In genomic region chr4:77235289-77235854, GRCh38 we compare ENCODE assay signal across 19 cellular contexts.
A peak's percentile ranks its signal among the peaks of the same experiment; 100 is the strongest.
DNase-seq lines count a peak whose midpoint lies in the region; ATAC-seq and TF ChIP-seq lines count a peak whose summit lies in the region.
"Had no signal": no experiment of that assay in that cellular context is flagged by ENCODE, and none has a peak within 500 bp of the region (broad histone marks: within the 10 kb centered on the region; RNA-seq: fewer than 3 reads in every experiment).

No MANE protein-coding gene starts in this region.

- H4K20me1 ChIP-seq in Loucy (ENCODE audit: insufficient read depth, low read length, poor library complexity, severe bottlenecking) = no peaks in the 10 kb centered on the region
- H4K20me1 ChIP-seq in PC-3 (ENCODE audit: low read length) = no peaks in the 10 kb centered on the region
- H4K20me1 ChIP-seq: BLaER1 treated with 17β-estradiol and CSF1 and Interleukin-3, amounts not matched to agents 10 nM and 100 nM had no signal

- DNase-seq in PC-3 (no peak), NCI-H1436 (lab: John Stamatoyannopoulos, UW) (no peak), RPMI8226 (no peak), right cardiac atrium (no peak)
- DNase-seq: activated T-cell treated with anti-CD3 and anti-CD28 coated beads, Interleukin-2, amount 50 U/mL, for 48 hours; effector memory CD8-positive, alpha-beta T cell; left ventricle myocardium inferior; NCI-H1694 treated with DMSO at 0.1 percent for 48 hours; NCI-H774; SK-N-SH; spleen; stimulated activated CD4-positive, alpha-beta T cell treated with anti-CD3 and anti-CD28 coated beads, Interleukin-4, amount 100 ng/mL, for 4 hours; uterus had no signal

- no peak overlapping the region for H3K9ac ChIP-seq in Loucy (ENCODE audit: low read depth, low read length, poor library complexity, severe bottlenecking)
- H3K9ac ChIP-seq in PC-3 (ENCODE audit: low read length) = no peak overlapping the region
- H3K9ac ChIP-seq: BLaER1 treated with 17β-estradiol and CSF1 and Interleukin-3, amounts not matched to agents 10 nM and 100 nM; SK-N-SH had no signal

- H3K9me2 ChIP-seq in Loucy (replicated peaks; ENCODE audit: low read depth, low read length) (no peaks in the 10 kb centered on the region), PC-3 (replicated peaks; ENCODE audit: low read length) (no peaks in the 10 kb centered on the region)
- H3K9me2 ChIP-seq: SK-N-SH had no signal

- CTCF ChIA-PET in PC-3 (lab: Charles Lee) = no interaction called here

- no peak overlapping the region for H3K4me3 ChIP-seq in Loucy (ENCODE audit: low read length, poor library complexity, severe bottlenecking)
- H3K4me3 ChIP-seq in PC-3 (ENCODE audit: low read length) = no peak overlapping the region
- no peak overlapping the region for H3K4me3 ChIP-seq in right cardiac atrium (ENCODE audit: low read length)
- H3K4me3 ChIP-seq: BLaER1 treated with 17β-estradiol and CSF1 and Interleukin-3, amounts not matched to agents 10 nM and 100 nM; left ventricle myocardium inferior; spleen; uterus had no signal

- H3K27me3 ChIP-seq in Loucy (ENCODE audit: insufficient read depth, low read length, poor library complexity, severe bottlenecking) (no peaks in the 10 kb centered on the region), PC-3 (ENCODE audit: low read length) (no peaks in the 10 kb centered on the region), right cardiac atrium (ENCODE audit: control insufficient read depth, insufficient read depth) (no peaks in the 10 kb centered on the region)
- H3K27me3 ChIP-seq: BLaER1 treated with 17β-estradiol and CSF1 and Interleukin-3, amounts not matched to agents 10 nM and 100 nM; spleen; uterus had no signal

- POLR2A ChIA-PET in PC-3 (lab: Charles Lee; ENCODE audit: unreplicated experiment) = no interaction called here

- no peaks in the 10 kb centered on the region for H3K9me3 ChIP-seq in Loucy (ENCODE audit: insufficient read depth, low read depth, low read length)
- H3K9me3 ChIP-seq in PC-3 (ENCODE audit: low read length) = no peaks in the 10 kb centered on the region
- H3K9me3 ChIP-seq in right cardiac atrium (ENCODE audit: control insufficient read depth, low read length) = no peaks in the 10 kb centered on the region
- H3K9me3 ChIP-seq: left ventricle myocardium inferior, SK-N-SH, spleen, uterus had no signal

- H3K79me2 ChIP-seq in Loucy (ENCODE audit: insufficient read depth, low read length) = no peaks in the 10 kb centered on the region
- H3K79me2 ChIP-seq in PC-3 (ENCODE audit: low read length) = no peaks in the 10 kb centered on the region

- no peak overlapping the region for H3K4me2 ChIP-seq in Loucy (ENCODE audit: low read depth, low read length, poor library complexity, severe bottlenecking)
- H3K4me2 ChIP-seq in PC-3 (ENCODE audit: low read length) = no peak overlapping the region
- H3K4me2 ChIP-seq: BLaER1 treated with 17β-estradiol and CSF1 and Interleukin-3, amounts not matched to agents 10 nM and 100 nM; SK-N-SH had no signal

- H3K4me1 ChIP-seq in Loucy (ENCODE audit: insufficient read depth, low read length, poor library complexity, severe bottlenecking) (no peaks in the 10 kb centered on the region), PC-3 (ENCODE audit: insufficient read depth, low read length) (no peaks in the 10 kb centered on the region), right cardiac atrium (ENCODE audit: control insufficient read depth, insufficient read depth, low read length) (no peaks in the 10 kb centered on the region)
- H3K4me1 ChIP-seq: spleen, uterus had no signal

- H3K27ac ChIP-seq in PC-3 (ENCODE audit: low read length) (no peak overlapping the region), right cardiac atrium (ENCODE audit: low read length) (no peak overlapping the region)
- H3K27ac ChIP-seq: BLaER1 treated with 17β-estradiol and CSF1 and Interleukin-3, amounts not matched to agents 10 nM and 100 nM; left ventricle myocardium inferior; spleen; uterus had no signal

- peak; percentile 88 for ATAC-seq in GM18511 (IDR thresholded peaks at IDR 0.05; ENCODE audit: unreplicated experiment)
- peak; percentile 74 for ATAC-seq in GM19438 (IDR thresholded peaks at IDR 0.05; ENCODE audit: low read depth, unreplicated experiment)
- peak; percentile 86 for ATAC-seq in HG02870 (IDR thresholded peaks at IDR 0.05; ENCODE audit: unreplicated experiment)
- ATAC-seq in PC-3 = no peak
- ATAC-seq in right cardiac atrium = no peak
- ATAC-seq: activated CD4-positive, CD25-positive, alpha-beta regulatory T cell treated with anti-CD3 and anti-CD28 coated beads, Interleukin-2, amount 50 U/mL, for 24 hours; effector memory CD8-positive, alpha-beta T cell had no signal

- H3F3A ChIP-seq in Loucy (ENCODE audit: low read depth) (no peaks in the 10 kb centered on the region), PC-3 (ENCODE audit: low read length, unreplicated experiment) (no peaks in the 10 kb centered on the region)

- intact Hi-C loops in PC-3 (cut with micrococcal nuclease) = no loop called here
- intact Hi-C loops in right cardiac atrium (cut with DNase I) = no loop called here

- TF ChIP-seq CTCF in Loucy (conservative IDR thresholded peaks at IDR 0.05; ENCODE audit: low read length) (no peak), PC-3 (conservative IDR thresholded peaks at IDR 0.05; ENCODE audit: low read depth, low read length) (no peak)

- BruUV-seq in PC-3 (replicated peaks; lab: Mats Ljungman, UMichigan) = no TSS peak

- 65% methylated on average over 2 of the region's 2 CpGs for WGBS in right cardiac atrium

- H2AFZ ChIP-seq in Loucy (ENCODE audit: low read length) = peak overlapping the region; percentile 35; the same call in 1 of the 2 replicates
- H2AFZ ChIP-seq in PC-3 (ENCODE audit: low read length) = no peak overlapping the region

- no peaks in the 10 kb centered on the region for H3K36me3 ChIP-seq in Loucy (ENCODE audit: insufficient read depth, low read length)
- H3K36me3 ChIP-seq in PC-3 (ENCODE audit: low read depth, low read length) = no peaks in the 10 kb centered on the region
- H3K36me3 ChIP-seq: BLaER1 treated with 17β-estradiol and CSF1 and Interleukin-3, amounts not matched to agents 10 nM and 100 nM; left ventricle myocardium inferior; spleen; uterus had no signal

Comparison
In these comparisons a context has a peak if more than half of its experiments do, and no peak if none do; other contexts are left out.
1. ATAC-seq: peak in GM18511 (single experiment), GM19438 (single experiment) and HG02870 (single experiment); none in PC-3 (single experiment) and right cardiac atrium (0 of 2).